ENCODE assay signal across 25 cellular contexts in genomic region chr17:67655478-67656148, GRCh38.
DNase-seq lines count a peak whose midpoint lies in the region; ATAC-seq and TF ChIP-seq lines count a peak whose summit lies in the region.
"Had no signal": no experiment of that assay in that cellular context is flagged by ENCODE, and none has a peak within 500 bp of the region (broad histone marks: within the 10 kb centered on the region; RNA-seq: fewer than 3 reads in every experiment).

No MANE protein-coding gene starts in this region.

- H3K27ac ChIP-seq in WERI-Rb-1 = peak overlapping the region; percentile 70
- H3K27ac ChIP-seq: A549, RWPE1 had no signal

- no peak for TF ChIP-seq CTCF in WERI-Rb-1 (IDR thresholded peaks at IDR 0.05; ENCODE audit: low read depth, low read length)
- TF ChIP-seq CTCF in natural killer cell (IDR thresholded peaks at IDR 0.05) = no peak

- H3K9me3 Mint-ChIP-seq in natural killer cell = no peaks in the 10 kb centered on the region

- peaks cover 52 to 83% of the 10 kb centered on the region in 2 donors for H3K4me1 Mint-ChIP-seq in natural killer cell
- H3K4me1 Mint-ChIP-seq: CD14-positive monocyte had no signal

- H3K27ac Mint-ChIP-seq in natural killer cell = peak overlapping the region; percentile 87 to 89
- H3K27ac Mint-ChIP-seq: B cell, CD14-positive monocyte had no signal

- H3K27me3 Mint-ChIP-seq in natural killer cell (ENCODE audit: low read depth in 2 of 2) = no peaks in the 10 kb centered on the region
- H3K27me3 Mint-ChIP-seq: B cell had no signal

- intact Hi-C loops in natural killer cell (cut with micrococcal nuclease) = no loop called here

- ATAC-seq in HG02885 (IDR thresholded peaks at IDR 0.05; ENCODE audit: poor library complexity, unreplicated experiment) = peak; percentile 9
- ATAC-seq in natural killer cell = peak; percentile 21 to 51 (median 29)
- no peak for ATAC-seq in HG02571 (IDR thresholded peaks at IDR 0.05; ENCODE audit: unreplicated experiment)
- ATAC-seq: A549, SK-N-SH treated with all-trans-retinoic acid at 6 μM for 48 hours had no signal

- H3K9me3 ChIP-seq in WERI-Rb-1 (ENCODE audit: severe bottlenecking) = peaks cover 18% of the 10 kb centered on the region
- H3K9me3 ChIP-seq: A549 had no signal

- H3K36me3 Mint-ChIP-seq in natural killer cell = peaks cover 6% of the 10 kb centered on the region

- peak overlapping the region; percentile 49 for H3K4me3 Mint-ChIP-seq in natural killer cell
- H3K4me3 Mint-ChIP-seq: B cell, CD14-positive monocyte had no signal

- DNase-seq in SIG-M5 treated with dmso at 0.1 percent for 504 hours (lab: John Stamatoyannopoulos, UW; ENCODE audit: unreplicated experiment) (peak; percentile 25), SIG-M5 (lab: John Stamatoyannopoulos, UW) (no peak), WERI-Rb-1 (peak; percentile 42), natural killer cell (no peak), NCI-H510A treated with DMSO at 0.1 percent for 48 hours (lab: John Stamatoyannopoulos, UW) (no peak), KG1 (lab: John Stamatoyannopoulos, UW) (no peak)
- DNase-seq: EL, GF-D8, H7, NCI-H1048, NCI-H1417 treated with DMSO at 0.1 percent for 48 hours, NCI-H187 treated with DMSO at 0.1 percent for 48 hours, NCI-H2107, NCI-H2227 treated with DMSO at 0.1 percent for 48 hours, NCI-H510A, NCI-H748 treated with DMSO at 0.1 percent for 48 hours, SHP77 treated with DMSO at 0.1 percent for 48 hours, T-helper 1 cell had no signal

- H3K36me3 ChIP-seq in WERI-Rb-1 = no peaks in the 10 kb centered on the region

- H3K4me3 ChIP-seq in WERI-Rb-1 (ENCODE audit: low read depth, low read length) = peak overlapping the region; percentile 14
- H3K4me3 ChIP-seq: A549 had no signal

- H3K27me3 ChIP-seq in WERI-Rb-1 (ENCODE audit: insufficient read depth, low read depth, severe bottlenecking) = no peaks in the 10 kb centered on the region

Comparison
In these comparisons a context has a peak if more than half of its experiments do, and no peak if none do; other contexts are left out.
1. DNase-seq: peak in SIG-M5 treated with dmso at 0.1 percent for 504 hours (single experiment) and WERI-Rb-1 (single experiment); none in SIG-M5 (single experiment), natural killer cell (single experiment), NCI-H510A treated with DMSO at 0.1 percent for 48 hours (single experiment) and KG1 (single experiment).